18 cellular contexts compared by ENCODE assay signal in genomic region chr9:114184866-114185265, GRCh38. TPM values are rescaled to one million over a fixed set of nuclear protein-coding genes. Genes with fewer than 3 reads are reported as not detected.
DNase-seq lines count a peak whose midpoint lies in the region; ATAC-seq and TF ChIP-seq lines count a peak whose summit lies in the region.
"Had no signal": no experiment of that assay in that cellular context is flagged by ENCODE, and none has a peak within 500 bp of the region (broad histone marks: within the 10 kb centered on the region; RNA-seq: fewer than 3 reads in every experiment).

No MANE protein-coding gene starts in this region.

- ATAC-seq in left ventricle myocardium superior (no peak), Right ventricle myocardium inferior (no peak)
- no peak for ATAC-seq in stimulated activated memory B cell treated with anti-CD40 and anti-IgM and Interleukin-4, amounts not matched to agents 10 μg/mL and 1 μg/mL and 100 μg/mL, for 72 hours
- ATAC-seq: CD8-positive, alpha-beta T cell had no signal

- H3K4me1 Mint-ChIP-seq in nephron, result peaks cover 52% of the 10 kb centered on the region
- no peaks in the 10 kb centered on the region for H3K4me1 Mint-ChIP-seq in stimulated activated memory B cell treated with anti-CD40 and anti-IgM and Interleukin-4, amounts not matched to agents 10 μg/mL and 1 μg/mL and 100 μg/mL, for 72 hours
- H3K4me1 Mint-ChIP-seq: B cell; CD4-positive, CD25-positive, alpha-beta regulatory T cell had no signal

- DNase-seq in left ventricle myocardium superior, result peak; percentile 2
- DNase-seq in Right ventricle myocardium inferior (ENCODE audit: missing footprints), result no peak
- peak; percentile 51 for DNase-seq in spleen
- no peak for DNase-seq in NCI-H2029 treated with DMSO at 0.1 percent for 48 hours (lab: John Stamatoyannopoulos, UW)
- DNase-seq: Caco-2; CD4-positive, CD25-positive, alpha-beta regulatory T cell; CD8-positive, alpha-beta T cell; DMS153; DND-41; H7; HCEC 1CT had no signal

- intact Hi-C loops in left ventricle myocardium superior (cut with micrococcal nuclease) (no loop called here), Right ventricle myocardium inferior (cut with DNase I) (no loop called here), spleen (cut with DNase I; ENCODE audit: low total_unique reads) (no loop called here)

- H3K27ac Mint-ChIP-seq in nephron, result peak overlapping the region in 2 of 3 experiments; percentile 22 to 63
- H3K27ac Mint-ChIP-seq in stimulated activated memory B cell treated with anti-CD40 and anti-IgM and Interleukin-4, amounts not matched to agents 10 μg/mL and 1 μg/mL and 100 μg/mL, for 72 hours, result no peak overlapping the region
- H3K27ac Mint-ChIP-seq: B cell; CD4-positive, CD25-positive, alpha-beta regulatory T cell; CD8-positive, alpha-beta T cell had no signal

- H3K9me3 Mint-ChIP-seq in nephron, result peaks cover 5% of the 10 kb centered on the region
- H3K9me3 Mint-ChIP-seq in stimulated activated memory B cell treated with anti-CD40 and anti-IgM and Interleukin-4, amounts not matched to agents 10 μg/mL and 1 μg/mL and 100 μg/mL, for 72 hours, result peaks cover 2% of the 10 kb centered on the region

- no peak overlapping the region for H3K4me3 ChIP-seq in spleen
- H3K4me3 ChIP-seq: BLaER1, GM23248 had no signal

- WGBS in spleen, 5 donors, result 85 to 98% (median 93%) methylated on average over 2 of the region's 2 CpGs

- TF ChIP-seq POLR2A in spleen (IDR thresholded peaks at IDR 0.05), result no peak

- H3K9me3 ChIP-seq in spleen, result peaks cover 0 to 11% (median 7%) of the 10 kb centered on the region in 8 donors

- no peaks in the 10 kb centered on the region for H3K36me3 ChIP-seq in spleen

- peaks cover 50% of the 10 kb centered on the region for H3K36me3 Mint-ChIP-seq in nephron (ENCODE audit: low read depth)
- no peaks in the 10 kb centered on the region for H3K36me3 Mint-ChIP-seq in stimulated activated memory B cell treated with anti-CD40 and anti-IgM and Interleukin-4, amounts not matched to agents 10 μg/mL and 1 μg/mL and 100 μg/mL, for 72 hours
- H3K36me3 Mint-ChIP-seq: CD4-positive, CD25-positive, alpha-beta regulatory T cell; CD8-positive, alpha-beta T cell had no signal

- H3K27me3 Mint-ChIP-seq in nephron (ENCODE audit: low read depth), result no peaks in the 10 kb centered on the region
- peaks cover 41% of the 10 kb centered on the region for H3K27me3 Mint-ChIP-seq in stimulated activated memory B cell treated with anti-CD40 and anti-IgM and Interleukin-4, amounts not matched to agents 10 μg/mL and 1 μg/mL and 100 μg/mL, for 72 hours

- H3K4me1 ChIP-seq in spleen, result peaks cover 0 to 23% (median 2%) of the 10 kb centered on the region in 6 donors
- H3K4me1 ChIP-seq: Caco-2 had no signal

- no peak overlapping the region for H3K4me3 Mint-ChIP-seq in nephron
- H3K4me3 Mint-ChIP-seq in stimulated activated memory B cell treated with anti-CD40 and anti-IgM and Interleukin-4, amounts not matched to agents 10 μg/mL and 1 μg/mL and 100 μg/mL, for 72 hours, result no peak overlapping the region
- H3K4me3 Mint-ChIP-seq: B cell; CD4-positive, CD25-positive, alpha-beta regulatory T cell; CD8-positive, alpha-beta T cell had no signal

- no peak overlapping the region for H3K27ac ChIP-seq in spleen
- H3K27ac ChIP-seq: 22Rv1, BLaER1, C4-2B, GM23248 had no signal

- peaks cover 0 to 7% (median 0%) of the 10 kb centered on the region in 7 donors for H3K27me3 ChIP-seq in spleen (replicated peaks in 1 of 7)
- H3K27me3 ChIP-seq: BLaER1 had no signal

- TF ChIP-seq CTCF in nephron (IDR thresholded peaks at IDR 0.05; ENCODE audit: unreplicated experiment in 3 of 3) (no peak), spleen (IDR thresholded peaks at IDR 0.05 in 8 of 11, conservative IDR thresholded peaks at IDR 0.05 in 3 of 11) (no peak)

RNA-seq across cellular contexts. Expression of gene COL27A1, which starts 29.5 kb away (rescaled TPM):
- total RNA-seq in left ventricle myocardium superior (11.0 TPM), Right ventricle myocardium inferior (9.8 TPM), spleen (10 to 100 TPM in 4 of 7 donors, 1 to 10 TPM in 3; 2.3 to 23.4 (median 10.4) TPM)
- polyA plus RNA-seq in spleen, result 1 to 10 TPM; 2.1 to 8.1 (median 3.0) TPM
- polyA plus RNA-seq: CD4-positive, CD25-positive, alpha-beta regulatory T cell had no signal

Comparison
In these comparisons a context has a peak if more than half of its experiments do, and no peak if none do; other contexts are left out.
1. DNase-seq: peak in left ventricle myocardium superior (single experiment) and spleen (single experiment); none in Right ventricle myocardium inferior (single experiment) and NCI-H2029 treated with DMSO at 0.1 percent for 48 hours (single experiment).